18 cellular contexts compared by ENCODE assay signal in the genomic region with DNA sequence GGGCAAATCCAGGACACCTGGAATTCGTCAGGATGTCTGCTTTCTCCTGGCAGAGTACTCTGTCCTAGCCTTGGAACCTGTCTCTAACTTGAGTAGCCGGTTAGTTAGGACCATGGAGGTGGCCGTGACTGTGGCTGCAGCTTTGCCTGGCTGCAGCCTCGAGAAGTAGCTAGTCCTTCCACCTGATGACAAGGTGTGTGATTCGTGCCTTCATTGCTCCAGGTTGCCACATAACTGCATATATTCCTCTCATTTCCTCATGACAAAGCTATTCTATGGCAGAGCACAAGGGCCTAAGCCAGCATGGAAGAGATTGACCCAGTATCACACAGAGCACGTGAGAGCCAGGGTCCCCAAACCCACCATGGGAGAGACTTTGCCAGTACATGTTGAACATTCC. TPM values are rescaled to one million over a fixed set of nuclear protein-coding genes. Genes with fewer than 3 reads are reported as not detected.
DNase-seq lines count a peak whose midpoint lies in the region; ATAC-seq, FAIRE-seq and TF ChIP-seq lines count a peak whose summit lies in the region.
"Had no signal": no experiment of that assay in that cellular context is flagged by ENCODE, and none has a peak within 500 bp of the region (broad histone marks: within the 10 kb centered on the region; RNA-seq: fewer than 3 reads in every experiment).

No MANE protein-coding gene starts in this region.

- FAIRE-seq in bronchial epithelial cell (lab: Jason Lieb, UNC) = no peak
- FAIRE-seq: GM18507, K562, RCC 7860 had no signal

- H3K27ac ChIP-seq in HCT116 (ENCODE audit: low read depth, low read length) (no peak overlapping the region), lower lobe of right lung (no peak overlapping the region), upper lobe of right lung (no peak overlapping the region)

- DNase-seq in HCT116 (ENCODE audit: low read depth, low spot score) (peak; percentile 8), bronchial epithelial cell (ENCODE audit: low read depth) (peak; percentile 58), lower lobe of right lung (no peak), upper lobe of right lung (no peak), NCI-H1436 treated with DMSO at 0.1 percent for 48 hours (lab: John Stamatoyannopoulos, UW) (no peak)
- DNase-seq: COR-L47, NCI-H1048, NCI-H1694 treated with DMSO at 0.1 percent for 48 hours, NCI-H446 treated with DMSO at 0.1 percent for 48 hours, NCI-H82, SHP77 treated with DMSO at 0.1 percent for 48 hours had no signal

- no peaks in the 10 kb centered on the region for H4K20me1 ChIP-seq in HCT116 (ENCODE audit: insufficient read depth)

- POLR2A ChIA-PET in HCT116 (lab: Charles Lee) = no interaction called here

- H3K4me3 ChIP-seq in HCT116 (replicated peaks in 1 of 2; ENCODE audit: low read depth in 1 of 2, low read length in 2 of 2) = no peak overlapping the region
- H3K4me3 ChIP-seq in bronchial epithelial cell (ENCODE audit: low read depth, low read length) = no peak overlapping the region
- H3K4me3 ChIP-seq in lower lobe of right lung = no peak overlapping the region
- no peak overlapping the region for H3K4me3 ChIP-seq in upper lobe of right lung
- H3K4me3 ChIP-seq: K562 had no signal

- H3K4me2 ChIP-seq in HCT116 (ENCODE audit: low read length) = peak overlapping the region; percentile 52; the same call in 1 of the 2 replicates

- H3K79me2 ChIP-seq in HCT116 (ENCODE audit: insufficient read depth, low read length) = peaks cover 9% of the 10 kb centered on the region; the same call in 1 of the 2 replicates

- no peak overlapping the region for H2AFZ ChIP-seq in HCT116 (ENCODE audit: low read depth, low read length, poor library complexity, severe bottlenecking)

- H3K9me2 ChIP-seq in HCT116 (ENCODE audit: insufficient read depth) = no peaks in the 10 kb centered on the region

- H3K36me3 ChIP-seq in HCT116 (ENCODE audit: control insufficient read depth in 1 of 2, insufficient read depth in 2 of 2, low read length in 2 of 2) = peaks cover 0 to 2% of the 10 kb centered on the region in 2 experiments; a peak in 1 of 4 replicates
- H3K36me3 ChIP-seq in bronchial epithelial cell (ENCODE audit: control insufficient read depth, insufficient read depth, low read length) = peaks cover 4% of the 10 kb centered on the region
- peaks cover 22% of the 10 kb centered on the region for H3K36me3 ChIP-seq in lower lobe of right lung
- H3K36me3 ChIP-seq in upper lobe of right lung = peaks cover 33% of the 10 kb centered on the region

- ATAC-seq in HCT116 (no peak), lower lobe of right lung (peak; percentile 13 to 35), upper lobe of right lung (peak; percentile 31), GM21717 (IDR thresholded peaks at IDR 0.05; ENCODE audit: unreplicated experiment) (no peak), HG02885 (IDR thresholded peaks at IDR 0.05; ENCODE audit: poor library complexity, unreplicated experiment) (no peak)
- ATAC-seq: K562 had no signal

- TF ChIP-seq CTCF in HCT116 (IDR thresholded peaks at IDR 0.05 in 2 of 3, conservative IDR thresholded peaks at IDR 0.05 in 1 of 3; ENCODE audit: borderline replicate concordance in 1 of 3, insufficient read depth in 1 of 3, low read depth in 2 of 3, low read length in 2 of 3) (no peak), bronchial epithelial cell (IDR thresholded peaks at IDR 0.05; ENCODE audit: insufficient read depth, low read length, severe bottlenecking) (no peak), lower lobe of right lung (IDR thresholded peaks at IDR 0.05) (no peak), upper lobe of right lung (IDR thresholded peaks at IDR 0.05) (no peak)

- H3K9me3 ChIP-seq in HCT116 (ENCODE audit: control insufficient read depth in 1 of 2, insufficient read depth in 1 of 2, low read depth in 1 of 2, low read length in 2 of 2) (no peaks in the 10 kb centered on the region), lower lobe of right lung (no peaks in the 10 kb centered on the region), upper lobe of right lung (no peaks in the 10 kb centered on the region)

- no peak for TF ChIP-seq POLR2A in HCT116 (IDR thresholded peaks at IDR 0.05; ENCODE audit: borderline replicate concordance, extremely low read depth, insufficient read depth, insufficient read length)

- H3K4me1 ChIP-seq in HCT116 (ENCODE audit: control insufficient read depth in 1 of 2, insufficient read depth in 2 of 2, low read length in 2 of 2) = peaks cover 0 to 18% of the 10 kb centered on the region in 2 experiments; a peak in 3 of 4 replicates
- H3K4me1 ChIP-seq in lower lobe of right lung = peaks cover 20% of the 10 kb centered on the region
- no peaks in the 10 kb centered on the region for H3K4me1 ChIP-seq in upper lobe of right lung

- intact Hi-C loops in HCT116 (cut with micrococcal nuclease) (no loop called here), lower lobe of right lung (cut with DNase I) (no loop called here), upper lobe of right lung (cut with DNase I) (no loop called here)

- no peak for TF ChIP-seq RAD21 in HCT116 (IDR thresholded peaks at IDR 0.05; ENCODE audit: low read depth)

- H3K9ac ChIP-seq in HCT116 (ENCODE audit: low read length) = no peak overlapping the region

- RAD21 ChIA-PET in HCT116 (lab: Charles Lee; ENCODE audit: low non-redundant PET in 1 of 2, low total read pairs in 2 of 2, uncharacterized antibody in 2 of 2, unreplicated experiment in 2 of 2) = no interaction called here

- CTCF ChIA-PET in HCT116 (lab: Charles Lee) = no interaction called here

- no TSS peak for BruUV-seq in HCT116 (replicated peaks; lab: Mats Ljungman, UMichigan)

- H3K27me3 ChIP-seq in HCT116 (ENCODE audit: insufficient read depth, low read length) (no peaks in the 10 kb centered on the region), bronchial epithelial cell (ENCODE audit: control insufficient read depth, insufficient read depth, low read length) (no peaks in the 10 kb centered on the region), lower lobe of right lung (ENCODE audit: low read depth) (no peaks in the 10 kb centered on the region), upper lobe of right lung (no peaks in the 10 kb centered on the region)

TF ChIP-seq in HCT116, 20 proteins besides CTCF, POLR2A, EP300 and RAD21:
- TF ChIP-seq ZNF274 (IDR thresholded peaks at IDR 0.05; ENCODE audit: low read depth, low read length) = no peak
- 0 out of 2 replicates have a peak, but pooled peaks have one; percentile 7 for TF ChIP-seq FOSL1 (IDR thresholded peaks at IDR 0.05; ENCODE audit: low read depth)

RNA-seq across cellular contexts. Expression of a gene that starts 39.8 kb away (rescaled TPM):
- not detected for total RNA-seq in HCT116 (2021; ENCODE audit: unreplicated experiment)
- polyA plus RNA-seq in HCT116 (2012) = not detected in 2 replicates
- total RNA-seq in bronchial epithelial cell = not detected in 2 replicates
- 0.56 TPM for total RNA-seq in lower lobe of right lung
- total RNA-seq in upper lobe of right lung = 0.96 TPM
- total RNA-seq: HT1080 had no signal
- polyA plus RNA-seq: CD14-positive monocyte had no signal

Comparison
In these comparisons a context has a peak if more than half of its experiments do, and no peak if none do; other contexts are left out.
1. ATAC-seq: peak in lower lobe of right lung (2 of 2) and upper lobe of right lung (single experiment); none in HCT116 (single experiment), GM21717 (single experiment) and HG02885 (single experiment).
2. DNase-seq: peak in HCT116 (single experiment) and bronchial epithelial cell (single experiment); none in lower lobe of right lung (single experiment), upper lobe of right lung (single experiment) and NCI-H1436 treated with DMSO at 0.1 percent for 48 hours (single experiment).